In genomic region chr20:34091637-34092200, GRCh38 we compare ENCODE assay signal across 2 cellular contexts.
TF ChIP-seq lines count a peak whose summit lies in the region.

No MANE protein-coding gene starts in this region.

TF ChIP-seq in HepG2, 621 proteins besides CTCF, POLR2A, EP300 and RAD21 (continues in another document):
- no peak for TF ChIP-seq ZNF335 (CRISPR knock-in tag; IDR thresholded peaks at IDR 0.05)
- TF ChIP-seq ZNF383 (CRISPR knock-in tag; IDR thresholded peaks at IDR 0.05; ENCODE audit: borderline replicate concordance) = no peak
- TF ChIP-seq RBM22 (optimal IDR thresholded peaks at IDR 0.05; ENCODE audit: low read length) = peak; percentile 93
- no peak for TF ChIP-seq SOX6 (IDR thresholded peaks at IDR 0.05)
- no peak for TF ChIP-seq SOX6 (CRISPR knock-in tag; IDR thresholded peaks at IDR 0.05)
- TF ChIP-seq ZUFSP (CRISPR knock-in tag; IDR thresholded peaks at IDR 0.05; ENCODE audit: borderline replicate concordance) = no peak
- TF ChIP-seq ZNF670 (CRISPR knock-in tag; IDR thresholded peaks at IDR 0.05; ENCODE audit: borderline replicate concordance) = no peak
- no peak for TF ChIP-seq KDM5A (IDR thresholded peaks at IDR 0.05; ENCODE audit: borderline replicate concordance, low read length)
- TF ChIP-seq GTF3A (CRISPR knock-in tag; conservative IDR thresholded peaks at IDR 0.05) = no peak
- no peak for TF ChIP-seq MIER3 (CRISPR knock-in tag; IDR thresholded peaks at IDR 0.05; ENCODE audit: borderline replicate concordance)
- TF ChIP-seq, protein P1, sequence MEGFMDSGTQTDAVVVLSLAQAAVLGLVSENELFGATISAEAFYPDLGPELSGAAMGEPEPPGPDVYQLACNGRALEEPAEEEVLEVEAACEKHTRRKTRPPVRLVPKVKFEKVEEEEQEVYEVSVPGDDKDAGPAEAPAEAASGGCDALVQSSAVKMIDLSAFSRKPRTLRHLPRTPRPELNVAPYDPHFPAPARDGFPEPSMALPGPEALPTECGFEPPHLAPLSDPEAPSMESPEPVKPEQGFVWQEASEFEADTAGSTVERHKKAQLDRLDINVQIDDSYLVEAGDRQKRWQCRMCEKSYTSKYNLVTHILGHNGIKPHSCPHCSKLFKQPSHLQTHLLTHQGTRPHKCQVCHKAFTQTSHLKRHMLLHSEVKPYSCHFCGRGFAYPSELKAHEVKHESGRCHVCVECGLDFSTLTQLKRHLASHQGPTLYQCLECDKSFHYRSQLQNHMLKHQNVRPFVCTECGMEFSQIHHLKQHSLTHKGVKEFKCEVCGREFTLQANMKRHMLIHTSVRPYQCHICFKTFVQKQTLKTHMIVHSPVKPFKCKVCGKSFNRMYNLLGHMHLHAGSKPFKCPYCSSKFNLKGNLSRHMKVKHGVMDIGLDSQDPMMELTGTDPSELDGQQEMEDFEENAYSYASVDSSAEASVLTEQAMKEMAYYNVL (CRISPR knock-in tag; IDR thresholded peaks at IDR 0.05; ENCODE audit: borderline replicate concordance) = no peak
- no peak for TF ChIP-seq ZNF124 (CRISPR knock-in tag; IDR thresholded peaks at IDR 0.05)
- TF ChIP-seq FOXC1 (CRISPR knock-in tag; IDR thresholded peaks at IDR 0.05; ENCODE audit: borderline replicate concordance) = no peak
- TF ChIP-seq, protein P2, sequence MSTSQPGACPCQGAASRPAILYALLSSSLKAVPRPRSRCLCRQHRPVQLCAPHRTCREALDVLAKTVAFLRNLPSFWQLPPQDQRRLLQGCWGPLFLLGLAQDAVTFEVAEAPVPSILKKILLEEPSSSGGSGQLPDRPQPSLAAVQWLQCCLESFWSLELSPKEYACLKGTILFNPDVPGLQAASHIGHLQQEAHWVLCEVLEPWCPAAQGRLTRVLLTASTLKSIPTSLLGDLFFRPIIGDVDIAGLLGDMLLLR (CRISPR knock-in tag; IDR thresholded peaks at IDR 0.05) = no peak
- no peak for TF ChIP-seq ZSCAN9 (CRISPR knock-in tag; IDR thresholded peaks at IDR 0.05; ENCODE audit: borderline replicate concordance)
- no peak for TF ChIP-seq RAD51 (IDR thresholded peaks at IDR 0.05; ENCODE audit: borderline replicate concordance)
- TF ChIP-seq ZC3H4 (CRISPR knock-in tag; IDR thresholded peaks at IDR 0.05; ENCODE audit: borderline replicate concordance) = no peak
- no peak for TF ChIP-seq ZNF792 (CRISPR knock-in tag; IDR thresholded peaks at IDR 0.05)

TF ChIP-seq in K562, 482 proteins besides CTCF, POLR2A, EP300 and RAD21:
- TF ChIP-seq TAL1 (IDR thresholded peaks at IDR 0.05) (no peak), ZNF175 (CRISPR knock-in tag; IDR thresholded peaks at IDR 0.05; ENCODE audit: low read depth) (no peak), TAF15 (IDR thresholded peaks at IDR 0.05; ENCODE audit: low read depth, low read length) (no peak)
- TF ChIP-seq, protein P3, sequence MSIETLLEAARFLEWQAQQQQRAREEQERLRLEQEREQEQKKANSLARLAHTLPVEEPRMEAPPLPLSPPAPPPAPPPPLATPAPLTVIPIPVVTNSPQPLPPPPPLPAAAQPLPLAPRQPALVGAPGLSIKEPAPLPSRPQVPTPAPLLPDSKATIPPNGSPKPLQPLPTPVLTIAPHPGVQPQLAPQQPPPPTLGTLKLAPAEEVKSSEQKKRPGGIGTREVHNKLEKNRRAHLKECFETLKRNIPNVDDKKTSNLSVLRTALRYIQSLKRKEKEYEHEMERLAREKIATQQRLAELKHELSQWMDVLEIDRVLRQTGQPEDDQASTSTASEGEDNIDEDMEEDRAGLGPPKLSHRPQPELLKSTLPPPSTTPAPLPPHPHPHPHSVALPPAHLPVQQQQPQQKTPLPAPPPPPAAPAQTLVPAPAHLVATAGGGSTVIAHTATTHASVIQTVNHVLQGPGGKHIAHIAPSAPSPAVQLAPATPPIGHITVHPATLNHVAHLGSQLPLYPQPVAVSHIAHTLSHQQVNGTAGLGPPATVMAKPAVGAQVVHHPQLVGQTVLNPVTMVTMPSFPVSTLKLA (conservative IDR thresholded peaks at IDR 0.05) = no peak
- TF ChIP-seq, protein P4, sequence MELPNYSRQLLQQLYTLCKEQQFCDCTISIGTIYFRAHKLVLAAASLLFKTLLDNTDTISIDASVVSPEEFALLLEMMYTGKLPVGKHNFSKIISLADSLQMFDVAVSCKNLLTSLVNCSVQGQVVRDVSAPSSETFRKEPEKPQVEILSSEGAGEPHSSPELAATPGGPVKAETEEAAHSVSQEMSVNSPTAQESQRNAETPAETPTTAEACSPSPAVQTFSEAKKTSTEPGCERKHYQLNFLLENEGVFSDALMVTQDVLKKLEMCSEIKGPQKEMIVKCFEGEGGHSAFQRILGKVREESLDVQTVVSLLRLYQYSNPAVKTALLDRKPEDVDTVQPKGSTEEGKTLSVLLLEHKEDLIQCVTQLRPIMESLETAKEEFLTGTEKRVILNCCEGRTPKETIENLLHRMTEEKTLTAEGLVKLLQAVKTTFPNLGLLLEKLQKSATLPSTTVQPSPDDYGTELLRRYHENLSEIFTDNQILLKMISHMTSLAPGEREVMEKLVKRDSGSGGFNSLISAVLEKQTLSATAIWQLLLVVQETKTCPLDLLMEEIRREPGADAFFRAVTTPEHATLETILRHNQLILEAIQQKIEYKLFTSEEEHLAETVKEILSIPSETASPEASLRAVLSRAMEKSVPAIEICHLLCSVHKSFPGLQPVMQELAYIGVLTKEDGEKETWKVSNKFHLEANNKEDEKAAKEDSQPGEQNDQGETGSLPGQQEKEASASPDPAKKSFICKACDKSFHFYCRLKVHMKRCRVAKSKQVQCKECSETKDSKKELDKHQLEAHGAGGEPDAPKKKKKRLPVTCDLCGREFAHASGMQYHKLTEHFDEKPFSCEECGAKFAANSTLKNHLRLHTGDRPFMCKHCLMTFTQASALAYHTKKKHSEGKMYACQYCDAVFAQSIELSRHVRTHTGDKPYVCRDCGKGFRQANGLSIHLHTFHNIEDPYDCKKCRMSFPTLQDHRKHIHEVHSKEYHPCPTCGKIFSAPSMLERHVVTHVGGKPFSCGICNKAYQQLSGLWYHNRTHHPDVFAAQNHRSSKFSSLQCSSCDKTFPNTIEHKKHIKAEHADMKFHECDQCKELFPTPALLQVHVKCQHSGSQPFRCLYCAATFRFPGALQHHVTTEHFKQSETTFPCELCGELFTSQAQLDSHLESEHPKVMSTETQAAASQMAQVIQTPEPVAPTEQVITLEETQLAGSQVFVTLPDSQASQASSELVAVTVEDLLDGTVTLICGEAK (IDR thresholded peaks at IDR 0.05) = peak; percentile 68
- TF ChIP-seq, protein P4 (CRISPR knock-in tag; IDR thresholded peaks at IDR 0.05) = no peak
